8 cellular contexts compared by ENCODE assay signal in the genomic region with DNA sequence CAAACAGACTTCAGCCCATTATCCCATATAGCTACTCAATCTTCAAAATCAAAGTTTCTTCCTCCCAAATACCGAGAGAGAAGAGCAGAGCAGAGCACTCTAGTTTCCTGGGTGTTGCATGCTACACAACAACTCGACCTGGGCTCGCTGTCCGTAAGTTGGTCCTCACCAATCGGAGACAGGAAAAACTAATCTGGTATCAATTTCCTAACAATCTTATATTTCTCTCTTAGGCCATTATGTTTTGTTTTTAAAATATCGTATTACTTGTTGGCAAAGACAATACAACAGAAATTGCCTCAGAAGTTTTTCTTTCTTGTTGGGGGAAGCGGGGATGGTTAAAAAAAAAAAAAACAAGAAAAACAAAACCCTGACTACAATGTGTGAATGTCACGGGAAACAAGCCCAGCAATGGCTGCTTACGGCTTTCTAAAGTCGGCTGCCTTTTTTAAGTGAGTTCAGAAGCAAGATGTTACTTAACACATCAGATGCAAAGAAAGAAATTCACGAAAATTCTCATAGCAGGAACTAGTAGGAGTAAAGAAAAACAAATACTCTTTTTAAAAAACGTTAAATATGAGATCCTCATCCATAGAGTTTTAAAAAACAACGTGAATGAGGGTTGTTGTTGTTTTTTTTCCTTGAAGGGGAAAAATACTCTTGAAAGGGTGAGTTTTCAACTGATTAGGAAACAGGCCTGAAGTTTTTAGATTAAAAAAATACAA. TPM values are rescaled to one million over a fixed set of nuclear protein-coding genes. Genes with fewer than 3 reads are reported as not detected.
DNase-seq lines count a peak whose midpoint lies in the region; TF ChIP-seq lines count a peak whose summit lies in the region.

No MANE protein-coding gene starts in this region.

- H3K4me3 ChIP-seq in BE2C (ENCODE audit: low read depth, low read length) (peak overlapping the region; percentile 85), GM23248 (peak overlapping the region; percentile 87), SU-DHL-6 (ENCODE audit: insufficient read depth, low read length, poor library complexity, severe bottlenecking) (peak overlapping the region; percentile 64), esophagus muscularis mucosa (peak overlapping the region; percentile 57 to 72 (median 69)), neural progenitor cell (peak overlapping the region; percentile 84)

- peak overlapping the region; percentile 97 for H3K4me2 ChIP-seq in GM23248 (ENCODE audit: unreplicated experiment)
- peak overlapping the region; percentile 98 for H3K4me2 ChIP-seq in SU-DHL-6 (ENCODE audit: low read depth, low read length, poor library complexity, severe bottlenecking)
- peak overlapping the region; percentile 93 for H3K4me2 ChIP-seq in neural progenitor cell

- H2AFZ ChIP-seq in GM23248 (peak overlapping the region; percentile 54), SU-DHL-6 (ENCODE audit: low read depth, low read length, severe bottlenecking) (peak overlapping the region; percentile 25), neural progenitor cell (replicated peaks) (peak overlapping the region; percentile 15)

- H3K27ac ChIP-seq in GM23248 = peak overlapping the region; percentile 100
- peak overlapping the region; percentile 84 for H3K27ac ChIP-seq in SU-DHL-6 (ENCODE audit: low read depth, low read length)
- H3K27ac ChIP-seq in esophagus muscularis mucosa (replicated peaks in 1 of 4) = peak overlapping the region; percentile 89 to 93 (median 92)
- peak overlapping the region; percentile 90 for H3K27ac ChIP-seq in neural progenitor cell

- WGBS in GM23248 (ENCODE audit: low coverage in 1 of 2, low lambda C conversion rate in 2 of 2, missing lambda C conversion rate in 2 of 2), 2 experiments = 1% methylated on average over 13 of the region's 13 CpGs
- WGBS in esophagus muscularis mucosa = 0% methylated on average over 13 of the region's 13 CpGs

- H3K9me3 Mint-ChIP-seq in neural progenitor cell = no peaks in the 10 kb centered on the region

- H3K4me1 Mint-ChIP-seq in neural progenitor cell = peaks cover 58% of the 10 kb centered on the region

- H3K27me3 Mint-ChIP-seq in neural progenitor cell (ENCODE audit: insufficient read depth, low read depth) = no peaks in the 10 kb centered on the region

- H3K9me2 ChIP-seq in GM23248 (ENCODE audit: insufficient read depth) (no peaks in the 10 kb centered on the region), SU-DHL-6 (replicated peaks; ENCODE audit: insufficient read depth, low read length) (no peaks in the 10 kb centered on the region)

- no peak for TF ChIP-seq EP300 in esophagus muscularis mucosa (IDR thresholded peaks at IDR 0.05)

- H3K27me3 ChIP-seq in BE2C (no peaks in the 10 kb centered on the region), GM23248 (replicated peaks; ENCODE audit: insufficient read depth) (no peaks in the 10 kb centered on the region), SU-DHL-6 (ENCODE audit: low read length) (no peaks in the 10 kb centered on the region), esophagus muscularis mucosa (no peaks in the 10 kb centered on the region), neural progenitor cell (no peaks in the 10 kb centered on the region)

- H3K79me2 ChIP-seq in GM23248 (ENCODE audit: insufficient read depth) (peaks cover 82% of the 10 kb centered on the region), SU-DHL-6 (ENCODE audit: insufficient read depth, low read length) (peaks cover 66% of the 10 kb centered on the region), neural progenitor cell (ENCODE audit: low read depth) (peaks cover 68% of the 10 kb centered on the region)

- no peak for TF ChIP-seq CTCF in BE2C (IDR thresholded peaks at IDR 0.05; ENCODE audit: low read depth, low read length)
- TF ChIP-seq CTCF in SU-DHL-6 (IDR thresholded peaks at IDR 0.05; ENCODE audit: insufficient read depth, low read length, poor library complexity, severe bottlenecking) = no peak
- no peak for TF ChIP-seq CTCF in esophagus muscularis mucosa (IDR thresholded peaks at IDR 0.05)
- TF ChIP-seq CTCF in neural progenitor cell (IDR thresholded peaks at IDR 0.05) = no peak

- intact Hi-C loops in esophagus muscularis mucosa (cut with DNase I) = loop anchor here (2.0 to 10.0 kb wide), 3 partner anchors 41 to 167 kb away; no protein-coding TSS in a partner anchor

- H3K9ac ChIP-seq in GM23248 (peak overlapping the region; percentile 100), SU-DHL-6 (ENCODE audit: low read length) (peak overlapping the region; percentile 69), neural progenitor cell (peak overlapping the region; percentile 72)

- in situ Hi-C loops in GM23248 (cut with MboI) = no loop called here

- H3F3A ChIP-seq in GM23248 (ENCODE audit: insufficient read depth) (peaks cover 44% of the 10 kb centered on the region), SU-DHL-6 (ENCODE audit: insufficient read depth) (peaks cover 19% of the 10 kb centered on the region), neural progenitor cell (ENCODE audit: low read depth) (peaks cover 42% of the 10 kb centered on the region)

- H3K27ac Mint-ChIP-seq in neural progenitor cell = peak overlapping the region; percentile 100

- H3K36me3 Mint-ChIP-seq in neural progenitor cell = peaks cover 7% of the 10 kb centered on the region

- H3K9me3 ChIP-seq in BE2C (no peaks in the 10 kb centered on the region), GM23248 (ENCODE audit: low read depth) (no peaks in the 10 kb centered on the region), SU-DHL-6 (ENCODE audit: insufficient read depth, low read length) (no peaks in the 10 kb centered on the region), esophagus muscularis mucosa (no peaks in the 10 kb centered on the region), neural progenitor cell (ENCODE audit: low read depth) (no peaks in the 10 kb centered on the region)

- no peak for DNase-seq in BE2C
- DNase-seq in GM23248 = peak; percentile 76
- DNase-seq in esophagus muscularis mucosa (ENCODE audit: extremely low spot score) = peak; percentile 77
- DNase-seq in neural progenitor cell (ENCODE audit: low spot score) = peak; percentile 45
- DNase-seq in NCI-H2196 treated with DMSO at 0.1 percent for 48 hours (lab: John Stamatoyannopoulos, UW; ENCODE audit: unreplicated experiment) = no peak
- DNase-seq in HPDE6-E6E7 (ENCODE audit: extremely low spot score) = no peak
- no peak for DNase-seq in cortex of kidney (lab: John Stamatoyannopoulos, UW)

- peak overlapping the region; percentile 97 for H3K4me3 Mint-ChIP-seq in neural progenitor cell

- H3K36me3 ChIP-seq in BE2C (no peaks in the 10 kb centered on the region), GM23248 (ENCODE audit: low read depth) (no peaks in the 10 kb centered on the region), SU-DHL-6 (ENCODE audit: low read length) (no peaks in the 10 kb centered on the region), esophagus muscularis mucosa (no peaks in the 10 kb centered on the region), neural progenitor cell (no peaks in the 10 kb centered on the region)

- H4K20me1 ChIP-seq in GM23248 (ENCODE audit: insufficient read depth) = no peaks in the 10 kb centered on the region
- peaks cover 17% of the 10 kb centered on the region for H4K20me1 ChIP-seq in SU-DHL-6 (ENCODE audit: low read depth, low read length)
- peaks cover 46% of the 10 kb centered on the region for H4K20me1 ChIP-seq in neural progenitor cell (ENCODE audit: low read depth)

- H3K4me1 ChIP-seq in BE2C (peaks cover 2% of the 10 kb centered on the region), GM23248 (ENCODE audit: insufficient read depth) (peaks cover 46% of the 10 kb centered on the region), esophagus muscularis mucosa (peaks cover 36 to 60% (median 54%) of the 10 kb centered on the region in 4 donors), neural progenitor cell (peaks cover 39% of the 10 kb centered on the region)

- TF ChIP-seq POLR2A in esophagus muscularis mucosa (IDR thresholded peaks at IDR 0.05; ENCODE audit: low read depth) = no peak

RNA-seq across cellular contexts. Expression of a gene that starts 1.9 kb away (rescaled TPM):
- 21.6 TPM for polyA plus RNA-seq in BE2C (2012; ENCODE audit: insufficient read depth, insufficient read length, low read depth)
- 46.5 and 54.9 TPM in 2 replicates for total RNA-seq in GM23248 (2014; rRNA removed; shearing (Covaris generic))
- polyA plus RNA-seq in GM23248 (2016; fragmentation: Nextera tagmentation; extraction: Ambion mirVana) = 30.9 and 32.4 TPM in 2 replicates
- total RNA-seq in esophagus muscularis mucosa (100 to 1,000 TPM in 1 of 4 donors, 10 to 100 TPM in 3; 51.5 to 222 (median 80.7) TPM), neural progenitor cell (ENCODE audit: low replicate concordance) (82.6 and 111 TPM in 2 replicates)

Comparison
In these comparisons a context has a peak if more than half of its experiments do, and no peak if none do; other contexts are left out.
1. DNase-seq: peak in GM23248 (single experiment), esophagus muscularis mucosa (single experiment) and neural progenitor cell (single experiment); none in BE2C (single experiment), NCI-H2196 treated with DMSO at 0.1 percent for 48 hours (single experiment), HPDE6-E6E7 (single experiment) and cortex of kidney (single experiment).
2. Peak in every context shown above with its lines, with median percentiles within 50 percentile points of each other: H3K4me3 ChIP-seq, H2AFZ ChIP-seq, H3K27ac ChIP-seq, H3K4me2 ChIP-seq and H3K9ac ChIP-seq.